Comparison of ENCODE assay signal across 8 cellular contexts in the genomic region with DNA sequence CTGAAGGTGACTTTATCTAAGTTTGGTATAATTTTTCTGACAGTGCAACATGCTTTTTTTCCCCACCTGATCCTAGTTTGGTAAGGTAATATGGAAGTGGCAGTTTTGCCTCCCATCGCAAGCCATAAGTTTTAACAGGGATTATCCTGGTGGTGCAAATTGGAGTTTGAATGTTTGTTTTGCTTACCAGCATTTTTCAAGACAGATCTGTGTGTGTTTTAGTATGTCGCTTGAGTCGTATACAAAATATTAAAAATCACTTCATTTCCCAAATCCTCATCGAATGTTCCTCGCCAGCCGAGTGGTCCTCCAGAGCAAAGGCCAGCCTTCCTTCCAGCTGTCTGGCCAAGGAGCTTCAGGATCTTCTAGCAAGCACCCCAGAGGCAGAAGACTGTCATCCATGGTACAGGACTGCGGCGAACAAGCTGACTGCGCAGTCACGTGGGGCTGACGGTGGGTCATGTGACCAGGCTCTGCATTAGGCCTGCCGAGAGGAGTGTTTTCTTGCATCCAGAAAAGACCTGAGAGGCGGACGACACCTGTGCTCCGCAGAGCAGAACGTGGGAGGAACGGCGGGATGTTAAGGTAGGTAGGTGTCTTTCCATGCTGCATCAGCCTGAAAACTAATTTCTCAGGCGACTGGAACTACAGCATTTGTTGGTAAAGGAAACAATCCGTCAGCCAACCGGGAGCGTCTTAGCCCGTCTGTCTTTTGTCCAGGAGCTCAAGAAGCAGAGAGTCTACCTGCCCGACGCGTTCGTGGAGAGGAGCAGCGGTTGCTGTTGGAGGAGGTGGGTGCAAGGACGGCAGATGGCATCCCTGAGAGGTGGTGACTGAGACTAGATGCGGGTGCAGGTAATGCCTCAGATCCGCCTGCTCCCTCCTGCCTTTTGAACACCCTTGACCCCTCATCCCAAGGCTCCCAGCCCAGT. TPM values are rescaled to one million over a fixed set of nuclear protein-coding genes. Genes with fewer than 3 reads are reported as not detected.
DNase-seq lines count a peak whose midpoint lies in the region; ATAC-seq and TF ChIP-seq lines count a peak whose summit lies in the region.

A gene with protein sequence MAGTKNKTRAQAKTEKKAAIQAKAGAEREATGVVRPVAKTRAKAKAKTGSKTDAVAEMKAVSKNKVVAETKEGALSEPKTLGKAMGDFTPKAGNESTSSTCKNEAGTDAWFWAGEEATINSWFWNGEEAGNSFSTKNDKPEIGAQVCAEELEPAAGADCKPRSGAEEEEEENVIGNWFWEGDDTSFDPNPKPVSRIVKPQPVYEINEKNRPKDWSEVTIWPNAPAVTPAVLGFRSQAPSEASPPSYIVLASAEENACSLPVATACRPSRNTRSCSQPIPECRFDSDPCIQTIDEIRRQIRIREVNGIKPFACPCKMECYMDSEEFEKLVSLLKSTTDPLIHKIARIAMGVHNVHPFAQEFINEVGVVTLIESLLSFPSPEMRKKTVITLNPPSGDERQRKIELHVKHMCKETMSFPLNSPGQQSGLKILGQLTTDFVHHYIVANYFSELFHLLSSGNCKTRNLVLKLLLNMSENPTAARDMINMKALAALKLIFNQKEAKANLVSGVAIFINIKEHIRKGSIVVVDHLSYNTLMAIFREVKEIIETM (plus strand): TSS at position 507 of the 932 bp plus-strand sequence. CDS start 28,253 bp downstream, outside the sequence.

- H3K27ac ChIP-seq in HUES48 (ENCODE audit: low read depth, low read length) (no peak within 1 kb of the TSS), SK-N-SH (ENCODE audit: low read depth in 2 of 2, low read length in 1 of 2) (no peak within 1 kb of the TSS; a peak in 1 of 4 replicates), heart right ventricle (peak within 1 kb of the TSS in 6 of 10 donors; percentile 27 to 63 (median 30))

- CTCF ChIA-PET in SK-N-SH (lab: Yijun Ruan, JAX): no interaction called here

- H3K27me3 ChIP-seq in HUES48 (ENCODE audit: control insufficient read depth, insufficient read depth, low read length) (no peaks in the 10 kb centered on the region), SK-N-SH (ENCODE audit: insufficient read depth) (no peaks in the 10 kb centered on the region), adipocyte (replicated peaks; ENCODE audit: control insufficient read depth, insufficient read depth, low read length) (peaks cover 11% of the 10 kb centered on the region), heart right ventricle (no peaks in the 10 kb centered on the region)

- H3K4me1 ChIP-seq in HUES48 (ENCODE audit: control insufficient read depth, insufficient read depth, low read length) (peaks cover 6% of the 10 kb centered on the region; the same call in 1 of the 2 replicates), SK-N-SH (ENCODE audit: control insufficient read depth in 1 of 2, insufficient read depth in 2 of 2, low read depth in 1 of 2, low read length in 1 of 2) (peaks cover 0 to 7% of the 10 kb centered on the region in 2 experiments; a peak in 1 of 4 replicates), adipocyte (ENCODE audit: control insufficient read depth, insufficient read depth, low read length) (no peaks in the 10 kb centered on the region), heart right ventricle (peaks cover 0 to 9% (median 0%) of the 10 kb centered on the region in 9 donors)

- POLR2A ChIA-PET in SK-N-SH (lab: Yijun Ruan, JAX): interaction anchor here (1.0 kb wide), 1 partner anchor 26 kb away, joined by 4 read pairs; no protein-coding TSS in a partner anchor

- H3K9me3 ChIP-seq in HUES48 (ENCODE audit: control insufficient read depth, insufficient read depth, low read length) (no peaks in the 10 kb centered on the region), SK-N-SH (no peaks in the 10 kb centered on the region), adipocyte (ENCODE audit: control insufficient read depth, low read length) (no peaks in the 10 kb centered on the region), heart right ventricle (no peaks in the 10 kb centered on the region)

- H4K20me1 ChIP-seq in SK-N-SH (ENCODE audit: insufficient read depth): no peaks in the 10 kb centered on the region

- intact Hi-C loops in heart right ventricle (cut with DNase I): loop anchor here in 1 of 10 donors (5.0 kb wide), 1 partner anchor 47 kb away; no protein-coding TSS in a partner anchor

- TF ChIP-seq EP300 in SK-N-SH (IDR thresholded peaks at IDR 0.05; ENCODE audit: borderline replicate concordance in 1 of 2, low read depth in 1 of 2, low read length in 1 of 2): no peak

- H3K36me3 ChIP-seq in HUES48 (ENCODE audit: control insufficient read depth, insufficient read depth, low read length) (no peaks in the 10 kb centered on the region), SK-N-SH (replicated peaks in 1 of 2; ENCODE audit: control insufficient read depth in 1 of 2, insufficient read depth in 2 of 2, low read length in 1 of 2) (no peaks in the 10 kb centered on the region), adipocyte (ENCODE audit: control insufficient read depth, insufficient read depth, low read length, severe bottlenecking) (no peaks in the 10 kb centered on the region), heart right ventricle (no peaks in the 10 kb centered on the region)

- TF ChIP-seq RAD21 in SK-N-SH (IDR thresholded peaks at IDR 0.05; ENCODE audit: low read length): no peak

- peak within 1 kb of the TSS; percentile 76 for H2AFZ ChIP-seq in SK-N-SH (ENCODE audit: low read depth)

- H3K9ac ChIP-seq in HUES48 (ENCODE audit: low read depth, low read length) (peak within 1 kb of the TSS; percentile 12; the same call in 1 of the 2 replicates), SK-N-SH (peak within 1 kb of the TSS; percentile 65), adipocyte (ENCODE audit: low read length) (peak within 1 kb of the TSS; percentile 53)

- ATAC-seq in GM19438 (IDR thresholded peaks at IDR 0.05; ENCODE audit: low read depth, unreplicated experiment) (peak; percentile 97), heart right ventricle (peak; percentile 93 to 98 (median 97))

- whole genome bisulfite sequencing in SK-N-SH (ENCODE audit: low lambda C conversion rate): 5% methylated on average over 28 of the region's 31 CpGs
- 8 to 10% methylated on average over 31 of the region's 31 CpGs for WGBS in heart right ventricle, 2 donors

- H3K4me3 ChIP-seq in HUES48 (ENCODE audit: low read depth, low read length): peak within 1 kb of the TSS; percentile 57
- H3K4me3 ChIP-seq in SK-N-SH (ENCODE audit: low read depth in 2 of 2, low read length in 1 of 2): peak within 1 kb of the TSS; percentile 60
- peak within 1 kb of the TSS; percentile 73 for H3K4me3 ChIP-seq in adipocyte (ENCODE audit: low read length)
- peak within 1 kb of the TSS; percentile 33 to 62 (median 54) for H3K4me3 ChIP-seq in heart right ventricle

- H3K79me2 ChIP-seq in SK-N-SH (ENCODE audit: insufficient read depth): no peaks in the 10 kb centered on the region; the same call in 1 of the 2 replicates

- peak; percentile 71 for DNase-seq in AG08395 (ENCODE audit: low spot score)
- DNase-seq in SK-N-SH: peak; percentile 73
- peak; percentile 79 for DNase-seq in adipocyte (ENCODE audit: low read depth)
- DNase-seq in heart right ventricle: peak; percentile 70 to 75
- DNase-seq in pulmonary artery endothelial cell (ENCODE audit: low read depth, low spot score): peak; percentile 35
- peak; percentile 76 for DNase-seq in ureter (ENCODE audit: low spot score)

- TF ChIP-seq CTCF in SK-N-SH (IDR thresholded peaks at IDR 0.05) (no peak), heart right ventricle (IDR thresholded peaks at IDR 0.05) (no peak)

- H3F3A ChIP-seq in SK-N-SH (replicated peaks; ENCODE audit: insufficient read depth): peaks cover 5% of the 10 kb centered on the region

- peak within 1 kb of the TSS; percentile 87 for H3K4me2 ChIP-seq in SK-N-SH

- H3K9me2 ChIP-seq in SK-N-SH: no peaks in the 10 kb centered on the region

TF ChIP-seq in SK-N-SH, 30 proteins besides CTCF, POLR2A, EP300 and RAD21 (continues in another document):
- TF ChIP-seq, protein P1, sequence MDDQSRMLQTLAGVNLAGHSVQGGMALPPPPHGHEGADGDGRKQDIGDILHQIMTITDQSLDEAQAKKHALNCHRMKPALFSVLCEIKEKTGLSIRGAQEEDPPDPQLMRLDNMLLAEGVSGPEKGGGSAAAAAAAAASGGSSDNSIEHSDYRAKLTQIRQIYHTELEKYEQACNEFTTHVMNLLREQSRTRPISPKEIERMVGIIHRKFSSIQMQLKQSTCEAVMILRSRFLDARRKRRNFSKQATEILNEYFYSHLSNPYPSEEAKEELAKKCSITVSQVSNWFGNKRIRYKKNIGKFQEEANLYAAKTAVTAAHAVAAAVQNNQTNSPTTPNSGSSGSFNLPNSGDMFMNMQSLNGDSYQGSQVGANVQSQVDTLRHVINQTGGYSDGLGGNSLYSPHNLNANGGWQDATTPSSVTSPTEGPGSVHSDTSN (IDR thresholded peaks at IDR 0.05): no peak
- TF ChIP-seq MXI1 (IDR thresholded peaks at IDR 0.05; ENCODE audit: low read depth, low read length) (peak; percentile 75), TAF1 (IDR thresholded peaks at IDR 0.05; ENCODE audit: borderline replicate concordance, low read depth, low read length) (peak; percentile 71), YY1 (IDR thresholded peaks at IDR 0.05; ENCODE audit: low read depth) (peak; percentile 55; the same call in 1 of the 2 replicates), SIN3A (IDR thresholded peaks at IDR 0.05; ENCODE audit: borderline replicate concordance, low read depth, low read length) (peak; percentile 76; the same call in 1 of the 2 replicates), RCOR1 (IDR thresholded peaks at IDR 0.05; ENCODE audit: low read length) (0 out of 2 replicates have a peak, but pooled peaks have one; percentile 32), POLR2AphosphoS5 (IDR thresholded peaks at IDR 0.05; ENCODE audit: low read depth, low read length) (peak; percentile 51)
- TF ChIP-seq, protein P2, sequence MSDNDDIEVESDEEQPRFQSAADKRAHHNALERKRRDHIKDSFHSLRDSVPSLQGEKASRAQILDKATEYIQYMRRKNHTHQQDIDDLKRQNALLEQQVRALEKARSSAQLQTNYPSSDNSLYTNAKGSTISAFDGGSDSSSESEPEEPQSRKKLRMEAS (IDR thresholded peaks at IDR 0.05; ENCODE audit: low read depth): peak; percentile 87
- TF ChIP-seq, protein P3, sequence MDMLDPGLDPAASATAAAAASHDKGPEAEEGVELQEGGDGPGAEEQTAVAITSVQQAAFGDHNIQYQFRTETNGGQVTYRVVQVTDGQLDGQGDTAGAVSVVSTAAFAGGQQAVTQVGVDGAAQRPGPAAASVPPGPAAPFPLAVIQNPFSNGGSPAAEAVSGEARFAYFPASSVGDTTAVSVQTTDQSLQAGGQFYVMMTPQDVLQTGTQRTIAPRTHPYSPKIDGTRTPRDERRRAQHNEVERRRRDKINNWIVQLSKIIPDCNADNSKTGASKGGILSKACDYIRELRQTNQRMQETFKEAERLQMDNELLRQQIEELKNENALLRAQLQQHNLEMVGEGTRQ (IDR thresholded peaks at IDR 0.05; ENCODE audit: borderline replicate concordance, low read depth, low read length): peak; percentile 97

RNA-seq across cellular contexts. Expression of the gene that starts here (rescaled TPM):
- polyA plus RNA-seq in SK-N-SH (2012; rRNA removed) (2.5 and 3.2 TPM in 2 replicates), heart right ventricle (1 to 10 TPM in 1 of 2 donors, under 1 TPM in 1; 0.73 to 1.0 TPM)
- polyA plus RNA-seq in SK-N-SH (2012; cell fraction: cytosol; rRNA removed): 2.8 and 2.9 TPM in 2 replicates
- polyA plus RNA-seq in SK-N-SH (2012; cell fraction: nucleus; rRNA removed): 1.7 and 3.2 TPM in 2 replicates
- total RNA-seq in heart right ventricle (10 to 100 TPM in 1 of 10 donors, 1 to 10 TPM in 9; 4.6 to 10.1 (median 6.6) TPM), pulmonary artery endothelial cell (7.6 and 11.4 TPM in 2 replicates), ureter (6.5 TPM)

Comparison
In these comparisons a context has a peak if more than half of its experiments do, and no peak if none do; other contexts are left out.
1. H3K27ac ChIP-seq: peak in heart right ventricle (6 of 10); none in HUES48 (single experiment) and SK-N-SH (0 of 2).
2. H3K9ac ChIP-seq: peak in every context shown above with its lines; median percentile 65 in SK-N-SH; 53 in adipocyte; 12 in HUES48.
3. Peak in every context shown above with its lines, with median percentiles within 50 percentile points of each other: DNase-seq and H3K4me3 ChIP-seq.